In the genomic region with DNA sequence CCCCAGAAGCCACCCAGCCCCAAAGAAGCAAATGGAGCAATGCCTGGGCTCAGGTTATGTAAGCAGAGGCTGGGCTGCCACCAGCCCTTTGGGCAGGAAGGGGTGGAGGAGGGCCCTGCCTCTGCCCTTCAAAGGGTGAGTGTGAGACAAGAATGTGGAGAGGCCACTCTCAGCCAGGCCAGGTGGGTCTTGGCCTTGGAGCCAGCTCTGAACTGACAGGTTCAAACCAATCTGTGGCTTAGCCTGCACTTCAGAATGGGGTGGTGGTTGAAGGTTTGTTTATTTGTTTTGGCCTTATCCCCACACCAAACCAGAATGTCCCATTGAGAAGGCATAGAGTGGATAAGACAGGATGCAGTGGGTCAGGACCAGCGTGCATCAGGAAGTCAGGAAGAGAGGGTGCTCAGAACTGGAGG, we compare ENCODE assay signal across 17 cellular contexts. TPM values are rescaled to one million over a fixed set of nuclear protein-coding genes. Genes with fewer than 3 reads are reported as not detected.
DNase-seq lines count a peak whose midpoint lies in the region; ATAC-seq, FAIRE-seq and TF ChIP-seq lines count a peak whose summit lies in the region.
"Had no signal": no experiment of that assay in that cellular context is flagged by ENCODE, and none has a peak within 500 bp of the region (broad histone marks: within the 10 kb centered on the region; RNA-seq: fewer than 3 reads in every experiment).

No MANE protein-coding gene starts in this region.

- H2AFZ ChIP-seq in neural progenitor cell (replicated peaks): no peak overlapping the region

- no peak overlapping the region for H3K27ac Mint-ChIP-seq in neural progenitor cell
- H3K27ac Mint-ChIP-seq in activated CD8-positive, alpha-beta T cell treated with anti-CD3 and anti-CD28 coated beads for 36 hours: no peak overlapping the region

- H3F3A ChIP-seq in neural progenitor cell (ENCODE audit: low read depth): peaks cover 15% of the 10 kb centered on the region

- no peak overlapping the region for H3K9ac ChIP-seq in neural progenitor cell

- H3K36me3 ChIP-seq in MG63 (no peaks in the 10 kb centered on the region), bronchial epithelial cell (ENCODE audit: control insufficient read depth, insufficient read depth, low read length) (no peaks in the 10 kb centered on the region), neural progenitor cell (no peaks in the 10 kb centered on the region)
- H3K36me3 ChIP-seq: HAP-1, vagina had no signal

- peaks cover 14% of the 10 kb centered on the region for H3K4me1 Mint-ChIP-seq in neural progenitor cell
- no peaks in the 10 kb centered on the region for H3K4me1 Mint-ChIP-seq in activated CD8-positive, alpha-beta T cell treated with anti-CD3 and anti-CD28 coated beads for 36 hours (ENCODE audit: low read depth)

- H3K27me3 ChIP-seq in MG63 (no peaks in the 10 kb centered on the region), bronchial epithelial cell (ENCODE audit: control insufficient read depth, insufficient read depth, low read length) (no peaks in the 10 kb centered on the region), neural progenitor cell (no peaks in the 10 kb centered on the region), right cardiac atrium (ENCODE audit: control insufficient read depth, insufficient read depth) (no peaks in the 10 kb centered on the region)
- H3K27me3 ChIP-seq: vagina had no signal

- peak; percentile 23 for FAIRE-seq in bronchial epithelial cell (lab: Jason Lieb, UNC)
- no peak for FAIRE-seq in HTR-8/SVneo (lab: Jason Lieb, UNC)

- H3K9me3 Mint-ChIP-seq in neural progenitor cell: no peaks in the 10 kb centered on the region
- H3K9me3 Mint-ChIP-seq in activated CD8-positive, alpha-beta T cell treated with anti-CD3 and anti-CD28 coated beads for 36 hours: no peaks in the 10 kb centered on the region

- no peak for TF ChIP-seq CTCF in bronchial epithelial cell (IDR thresholded peaks at IDR 0.05; ENCODE audit: insufficient read depth, low read length, severe bottlenecking)
- TF ChIP-seq CTCF in neural progenitor cell (IDR thresholded peaks at IDR 0.05): no peak
- TF ChIP-seq CTCF in activated CD8-positive, alpha-beta T cell treated with anti-CD3 and anti-CD28 coated beads for 36 hours (IDR thresholded peaks at IDR 0.05): no peak

- DNase-seq in DMS153 (lab: John Stamatoyannopoulos, UW) (peak; percentile 51), MG63 (peak; percentile 63), bronchial epithelial cell (ENCODE audit: low read depth) (peak; percentile 72), neural progenitor cell (ENCODE audit: low spot score) (no peak), right cardiac atrium (no peak), HTR-8/SVneo (ENCODE audit: insufficient read length, low spot score) (no peak), Kasumi-1 (lab: John Stamatoyannopoulos, UW) (no peak)
- no peak for DNase-seq in activated CD8-positive, alpha-beta T cell treated with anti-CD3 and anti-CD28 coated beads for 36 hours
- DNase-seq: activated naive CD4-positive, alpha-beta T cell treated with Interleukin-2 at 50 U/mL for 16 hours; AML-193; NCI-H1694; NCI-H774; stimulated activated CD8-positive, alpha-beta memory T cell treated with anti-CD3 and anti-CD28 coated beads, Interleukin-4, amount 100 ng/mL, for 48 hours had no signal

- ATAC-seq in right cardiac atrium: no peak
- no peak for ATAC-seq in activated CD8-positive, alpha-beta T cell treated with anti-CD3 and anti-CD28 coated beads for 36 hours

- H3K27me3 Mint-ChIP-seq in neural progenitor cell (ENCODE audit: insufficient read depth, low read depth): peaks cover 10% of the 10 kb centered on the region
- H3K27me3 Mint-ChIP-seq in activated CD8-positive, alpha-beta T cell treated with anti-CD3 and anti-CD28 coated beads for 36 hours: peaks cover 3% of the 10 kb centered on the region

- POLR2A ChIA-PET in activated CD8-positive, alpha-beta T cell treated with anti-CD3 and anti-CD28 coated beads for 36 hours (lab: Charles Lee): no interaction called here

- H3K27ac ChIP-seq in neural progenitor cell (no peak overlapping the region), right cardiac atrium (ENCODE audit: low read length) (no peak overlapping the region)
- H3K27ac ChIP-seq: vagina had no signal

- intact Hi-C loops in right cardiac atrium (cut with DNase I): no loop called here
- intact Hi-C loops in activated CD8-positive, alpha-beta T cell treated with anti-CD3 and anti-CD28 coated beads for 36 hours (cut with micrococcal nuclease): no loop called here

- no peaks in the 10 kb centered on the region for H3K36me3 Mint-ChIP-seq in neural progenitor cell
- H3K36me3 Mint-ChIP-seq in activated CD8-positive, alpha-beta T cell treated with anti-CD3 and anti-CD28 coated beads for 36 hours (ENCODE audit: low read depth): no peaks in the 10 kb centered on the region

- H3K4me1 ChIP-seq in neural progenitor cell: peaks cover 15% of the 10 kb centered on the region
- no peaks in the 10 kb centered on the region for H3K4me1 ChIP-seq in right cardiac atrium (ENCODE audit: control insufficient read depth, insufficient read depth, low read length)
- H3K4me1 ChIP-seq: vagina had no signal

- no peak overlapping the region for H3K4me3 ChIP-seq in MG63
- H3K4me3 ChIP-seq in bronchial epithelial cell (ENCODE audit: low read depth, low read length): no peak overlapping the region
- no peak overlapping the region for H3K4me3 ChIP-seq in neural progenitor cell
- H3K4me3 ChIP-seq in right cardiac atrium (ENCODE audit: low read length): no peak overlapping the region
- H3K4me3 ChIP-seq: HAP-1, vagina had no signal

- peak overlapping the region; percentile 47 for H3K4me2 ChIP-seq in neural progenitor cell

- no peaks in the 10 kb centered on the region for H4K20me1 ChIP-seq in neural progenitor cell (ENCODE audit: low read depth)

- no peak overlapping the region for H3K4me3 Mint-ChIP-seq in neural progenitor cell
- no peak overlapping the region for H3K4me3 Mint-ChIP-seq in activated CD8-positive, alpha-beta T cell treated with anti-CD3 and anti-CD28 coated beads for 36 hours

- no peaks in the 10 kb centered on the region for H3K9me3 ChIP-seq in MG63
- no peaks in the 10 kb centered on the region for H3K9me3 ChIP-seq in neural progenitor cell (ENCODE audit: low read depth)
- no peaks in the 10 kb centered on the region for H3K9me3 ChIP-seq in right cardiac atrium (ENCODE audit: control insufficient read depth, low read length)
- H3K9me3 ChIP-seq: vagina had no signal

- CTCF ChIA-PET in activated CD8-positive, alpha-beta T cell treated with anti-CD3 and anti-CD28 coated beads for 36 hours (lab: Charles Lee): interaction anchor here (1.0 to 1.8 kb wide), 3 partner anchors 18 to 276 kb away, joined by 3 to 7 read pairs (median 3); no protein-coding TSS in a partner anchor

- H3K79me2 ChIP-seq in neural progenitor cell (ENCODE audit: low read depth): no peaks in the 10 kb centered on the region

- WGBS in right cardiac atrium: 57% methylated on average over 1 of the region's 1 CpG

RNA-seq across cellular contexts. Expression of a gene that starts 29.8 kb away (rescaled TPM):
- total RNA-seq in MG63 (2014; rRNA removed; shearing (Covaris generic); ENCODE audit: low replicate concordance): 0.26 TPM in 1 of 2 replicates, not detected in the other
- total RNA-seq in bronchial epithelial cell (20.0 and 29.6 TPM in 2 replicates), neural progenitor cell (ENCODE audit: low replicate concordance) (0.04 and 0.56 TPM in 2 replicates), right cardiac atrium (under 1 TPM in 3 of 4 donors, not detected in 1; 0.06 to 0.14 (median 0.08) TPM)
- polyA plus RNA-seq in right cardiac atrium: 0.05 TPM
- total RNA-seq in activated CD8-positive, alpha-beta T cell treated with anti-CD3 and anti-CD28 coated beads for 36 hours: under 1 TPM; 0.07 to 0.13 TPM

RNA-seq across cellular contexts. Expression of a gene that starts 32.5 kb away (rescaled TPM):
- not detected in 2 replicates for total RNA-seq in MG63 (2014; rRNA removed; shearing (Covaris generic); ENCODE audit: low replicate concordance)
- not detected in 2 replicates for total RNA-seq in bronchial epithelial cell
- total RNA-seq in neural progenitor cell (ENCODE audit: low replicate concordance): not detected in 2 replicates
- not detected for total RNA-seq in right cardiac atrium
- polyA plus RNA-seq in right cardiac atrium: not detected
- not detected for total RNA-seq in activated CD8-positive, alpha-beta T cell treated with anti-CD3 and anti-CD28 coated beads for 36 hours
- total RNA-seq: pulmonary artery endothelial cell, SK-MEL-5, vagina had no signal

RNA-seq across cellular contexts. Expression of a gene that starts 48.3 kb away (rescaled TPM):
- total RNA-seq in MG63 (2014; rRNA removed; shearing (Covaris generic); ENCODE audit: low replicate concordance): 5.4 and 5.5 TPM in 2 replicates
- total RNA-seq in bronchial epithelial cell (12.8 and 15.3 TPM in 2 replicates), neural progenitor cell (ENCODE audit: low replicate concordance) (17.7 and 27.0 TPM in 2 replicates), right cardiac atrium (1 to 10 TPM; 4.6 to 5.0 (median 4.8) TPM)
- polyA plus RNA-seq in right cardiac atrium: 1.6 TPM
- total RNA-seq in activated CD8-positive, alpha-beta T cell treated with anti-CD3 and anti-CD28 coated beads for 36 hours: 1 to 10 TPM; 7.4 to 7.5 TPM

RNA-seq across cellular contexts. Expression of a gene that starts 50.3 kb away (rescaled TPM):
- 1.9 and 2.4 TPM in 2 replicates for total RNA-seq in MG63 (2014; rRNA removed; shearing (Covaris generic); ENCODE audit: low replicate concordance)
- total RNA-seq in bronchial epithelial cell: 36.9 and 63.2 TPM in 2 replicates
- 6.0 and 10.0 TPM in 2 replicates for total RNA-seq in neural progenitor cell (ENCODE audit: low replicate concordance)
- 10 to 100 TPM; 16.4 to 29.7 (median 21.7) TPM for total RNA-seq in right cardiac atrium
- polyA plus RNA-seq in right cardiac atrium: 9.4 TPM
- total RNA-seq in activated CD8-positive, alpha-beta T cell treated with anti-CD3 and anti-CD28 coated beads for 36 hours: 1 to 10 TPM; 3.5 to 4.3 TPM

RNA-seq across cellular contexts. Expression of a gene that starts 56.5 kb away (rescaled TPM):
- not detected in 2 replicates for total RNA-seq in MG63 (2014; rRNA removed; shearing (Covaris generic); ENCODE audit: low replicate concordance)
- total RNA-seq in bronchial epithelial cell: under 0.01 and 0.51 TPM in 2 replicates
- not detected in 2 replicates for total RNA-seq in neural progenitor cell (ENCODE audit: low replicate concordance)
- total RNA-seq in right cardiac atrium: under 1 TPM in 3 of 4 donors, not detected in 1; 0.09 to 0.59 (median 0.17) TPM
- polyA plus RNA-seq in right cardiac atrium: 0.23 TPM
- under 1 TPM in 1 of 2 experiments, not detected in 1; 0.07 TPM for total RNA-seq in activated CD8-positive, alpha-beta T cell treated with anti-CD3 and anti-CD28 coated beads for 36 hours
- total RNA-seq: pulmonary artery endothelial cell, SK-MEL-5 had no signal

Comparison
In these comparisons a context has a peak if more than half of its experiments do, and no peak if none do; other contexts are left out.
1. DNase-seq: peak in DMS153 (single experiment), MG63 (single experiment) and bronchial epithelial cell (single experiment); none in neural progenitor cell (single experiment), right cardiac atrium (0 of 3), HTR-8/SVneo (single experiment), Kasumi-1 (0 of 2) and activated CD8-positive, alpha-beta T cell treated with anti-CD3 and anti-CD28 coated beads for 36 hours (single experiment).
2. RNA of a gene that starts 29.8 kb away (total RNA-seq): 20.0 to 29.6 TPM in bronchial epithelial cell; 0.26 TPM in MG63, 0.07 to 0.13 TPM in activated CD8-positive, alpha-beta T cell treated with anti-CD3 and anti-CD28 coated beads for 36 hours, 0.06 to 0.14 TPM in right cardiac atrium and 0.04 to 0.56 TPM in neural progenitor cell; every median in the first group is over 10 times any median in the second.